Comparison of ENCODE assay signal across 17 cellular contexts in the genomic region with DNA sequence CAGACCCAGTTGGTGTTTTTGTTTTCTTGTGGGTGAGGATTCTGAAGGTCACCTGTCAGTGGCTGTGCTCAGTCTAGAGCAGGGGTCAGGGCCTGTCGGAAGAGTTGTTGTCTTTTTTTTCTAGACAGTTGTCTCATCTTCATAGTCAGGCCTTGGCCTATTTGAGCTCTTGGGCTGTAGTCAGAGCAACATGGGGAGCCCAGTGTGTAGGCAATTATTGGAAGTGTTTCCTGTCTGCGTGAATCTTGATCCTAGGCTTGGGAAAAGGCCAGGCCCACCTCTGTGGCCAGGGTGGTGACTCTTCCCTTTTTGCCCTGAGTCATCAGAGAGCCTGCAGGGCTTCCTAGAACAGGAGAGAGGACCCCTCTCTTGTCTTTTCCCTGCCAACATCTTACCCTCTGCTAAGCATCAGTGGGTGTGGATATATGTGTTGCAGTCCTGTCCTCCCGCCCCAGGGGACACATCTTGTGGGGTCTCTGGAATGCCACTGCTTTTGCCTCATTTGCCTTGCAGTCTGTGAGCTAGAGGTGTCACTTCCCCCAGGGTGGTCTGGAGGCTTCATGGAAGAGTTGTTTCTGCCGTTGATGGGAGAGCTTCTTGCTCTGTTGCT. TPM values are rescaled to one million over a fixed set of nuclear protein-coding genes. Genes with fewer than 3 reads are reported as not detected.
DNase-seq lines count a peak whose midpoint lies in the region; TF ChIP-seq lines count a peak whose summit lies in the region.
"Had no signal": no experiment of that assay in that cellular context is flagged by ENCODE, and none has a peak within 500 bp of the region (broad histone marks: within the 10 kb centered on the region; RNA-seq: fewer than 3 reads in every experiment).

No MANE protein-coding gene starts in this region.

- POLR2A ChIA-PET in HEK293 (lab: Yijun Ruan, JAX): interaction anchor here (2.1 kb wide), 1 partner anchor 11 kb away, joined by 13 read pairs; a partner anchor contains a TSS

- H3K4me3 ChIP-seq in BLaER1: peak overlapping the region; percentile 35; the same call in 1 of the 2 replicates
- no peak overlapping the region for H3K4me3 ChIP-seq in HEK293 (ENCODE audit: low read depth, low read length)
- no peak overlapping the region for H3K4me3 ChIP-seq in astrocyte of the spinal cord (ENCODE audit: low read depth, low read length)
- no peak overlapping the region for H3K4me3 ChIP-seq in osteoblast (ENCODE audit: insufficient read depth, low read length)
- H3K4me3 ChIP-seq in testis: no peak overlapping the region

- H3K9me3 ChIP-seq in BLaER1: no peaks in the 10 kb centered on the region
- H3K9me3 ChIP-seq in HEK293 (ENCODE audit: control insufficient read depth, insufficient read depth, low read depth, low read length): no peaks in the 10 kb centered on the region
- H3K9me3 ChIP-seq in osteoblast (ENCODE audit: low read depth, low read length): no peaks in the 10 kb centered on the region
- H3K9me3 ChIP-seq in testis: no peaks in the 10 kb centered on the region

- no peaks in the 10 kb centered on the region for H3K27me3 ChIP-seq in BLaER1
- H3K27me3 ChIP-seq in osteoblast (ENCODE audit: insufficient read depth, low read length): no peaks in the 10 kb centered on the region
- no peaks in the 10 kb centered on the region for H3K27me3 ChIP-seq in testis

- H3K4me1 ChIP-seq in BLaER1 (no peaks in the 10 kb centered on the region), HEK293 (ENCODE audit: control insufficient read depth, insufficient read depth, low read length) (no peaks in the 10 kb centered on the region), osteoblast (ENCODE audit: insufficient read depth, low read length) (peaks cover 27% of the 10 kb centered on the region), testis (peaks cover 22% of the 10 kb centered on the region)

- TF ChIP-seq CTCF in HEK293 (tag by site-specific recombination; IDR thresholded peaks at IDR 0.05): no peak
- no peak for TF ChIP-seq CTCF in astrocyte of the spinal cord (IDR thresholded peaks at IDR 0.05; ENCODE audit: low read depth, low read length)
- TF ChIP-seq CTCF in osteoblast (IDR thresholded peaks at IDR 0.05; ENCODE audit: extremely low read depth, low read depth, low read length): no peak
- TF ChIP-seq CTCF in testis (IDR thresholded peaks at IDR 0.05): no peak

- H3K79me2 ChIP-seq in osteoblast (ENCODE audit: insufficient read depth, low read length): peaks cover 48% of the 10 kb centered on the region

- H3K27ac ChIP-seq in BLaER1 (peak overlapping the region; percentile 72), HEK293 (ENCODE audit: extremely low read depth, low read depth, low read length) (no peak overlapping the region), osteoblast (ENCODE audit: low read depth, low read length) (no peak overlapping the region), testis (peak overlapping the region in 1 of 2 donors; percentile 36)

- peak overlapping the region; percentile 60; the same call in 1 of the 2 replicates for H3K9ac ChIP-seq in BLaER1

- 39 to 40% methylated on average over 4 of the region's 4 CpGs for WGBS in testis, 2 donors

- H4K20me1 ChIP-seq in BLaER1 (peaks cover 22% of the 10 kb centered on the region), osteoblast (ENCODE audit: insufficient read depth, low read length) (peaks cover 45% of the 10 kb centered on the region)

- TF ChIP-seq POLR2A in testis (IDR thresholded peaks at IDR 0.05): no peak

- intact Hi-C loops in testis (cut with DNase I; ENCODE audit: low total_unique reads): no loop called here

- in situ Hi-C loops in astrocyte of the spinal cord (cut with HindIII; ENCODE audit: low sequenced_read_pairs): no loop called here

- H3K36me3 ChIP-seq in BLaER1: peaks cover 47% of the 10 kb centered on the region
- peaks cover 0 to 35% of the 10 kb centered on the region in 2 experiments; a peak in 2 of 3 replicates for H3K36me3 ChIP-seq in HEK293 (ENCODE audit: control insufficient read depth in 2 of 2, insufficient read depth in 1 of 2, low read length in 2 of 2)
- H3K36me3 ChIP-seq in osteoblast (ENCODE audit: insufficient read depth, low read length): no peaks in the 10 kb centered on the region
- H3K36me3 ChIP-seq in testis (ENCODE audit: low read depth, missing control alignments): no peaks in the 10 kb centered on the region

- DNase-seq in astrocyte of the spinal cord (ENCODE audit: low read depth, low spot score) (peak; percentile 38), osteoblast (ENCODE audit: insufficient read length, low spot score, missing footprints) (peak; percentile 78), testis (no peak), HT-29 (ENCODE audit: low spot score) (no peak), LoVo (ENCODE audit: low spot score) (no peak)
- no peak for DNase-seq in activated CD8-positive, alpha-beta memory T cell treated with anti-CD3 and anti-CD28 coated beads for 24 hours
- DNase-seq: activated CD8-positive, alpha-beta memory T cell treated with anti-CD3 and anti-CD28 coated beads, Interleukin-2, amount 10 ng/mL, durations not matched to agents 7 days and 5 days; DMS79 treated with DMSO at 0.1 percent for 48 hours; HCEC 1CT; left ventricle myocardium superior; natural killer cell; NCI-H187 treated with DMSO at 0.1 percent for 48 hours; NCI-H510A treated with DMSO at 0.1 percent for 48 hours; stimulated activated CD4-positive, alpha-beta T cell treated with anti-CD3 and anti-CD28 coated beads, Interleukin-2, amount 100 ng/mL, for 48 hours; T-cell had no signal

- H3K4me2 ChIP-seq in BLaER1 (peak overlapping the region; percentile 87), osteoblast (ENCODE audit: insufficient read depth, low read length) (no peak overlapping the region)

- CTCF ChIA-PET in HEK293 (lab: Yijun Ruan, JAX): interaction anchor here (0.6 to 11.2 kb wide), 3 partner anchors 18 to 31 kb away, joined by 3 to 142 read pairs (median 26); a partner anchor contains a TSS

- no peak overlapping the region for H2AFZ ChIP-seq in osteoblast (ENCODE audit: low read length)

TF ChIP-seq in HEK293, 187 proteins besides CTCF, POLR2A, EP300 and RAD21:
- TF ChIP-seq ZIC2 (tag by site-specific recombination; IDR thresholded peaks at IDR 0.05): peak; percentile 59
- TF ChIP-seq, protein P1, sequence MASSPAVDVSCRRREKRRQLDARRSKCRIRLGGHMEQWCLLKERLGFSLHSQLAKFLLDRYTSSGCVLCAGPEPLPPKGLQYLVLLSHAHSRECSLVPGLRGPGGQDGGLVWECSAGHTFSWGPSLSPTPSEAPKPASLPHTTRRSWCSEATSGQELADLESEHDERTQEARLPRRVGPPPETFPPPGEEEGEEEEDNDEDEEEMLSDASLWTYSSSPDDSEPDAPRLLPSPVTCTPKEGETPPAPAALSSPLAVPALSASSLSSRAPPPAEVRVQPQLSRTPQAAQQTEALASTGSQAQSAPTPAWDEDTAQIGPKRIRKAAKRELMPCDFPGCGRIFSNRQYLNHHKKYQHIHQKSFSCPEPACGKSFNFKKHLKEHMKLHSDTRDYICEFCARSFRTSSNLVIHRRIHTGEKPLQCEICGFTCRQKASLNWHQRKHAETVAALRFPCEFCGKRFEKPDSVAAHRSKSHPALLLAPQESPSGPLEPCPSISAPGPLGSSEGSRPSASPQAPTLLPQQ (tag by site-specific recombination; IDR thresholded peaks at IDR 0.05): no peak
- TF ChIP-seq KLF9 (tag by site-specific recombination; IDR thresholded peaks at IDR 0.05; ENCODE audit: low read depth): no peak

RNA-seq across cellular contexts. Expression of a gene that starts 11.4 kb away (rescaled TPM):
- 14.5 and 16.2 TPM in 2 replicates for total RNA-seq in osteoblast
- total RNA-seq in testis: 10 to 100 TPM; 55.9 to 59.1 TPM
- 35.4 TPM for polyA plus RNA-seq in testis (ENCODE audit: insufficient read depth, low read depth, low replicate concordance)
- 19.9 and 20.4 TPM in 2 replicates for total RNA-seq in HT-29 (2014; rRNA removed; shearing (Covaris generic))

RNA-seq across cellular contexts. Expression of a gene that starts 21.4 kb away (rescaled TPM):
- total RNA-seq in osteoblast (0.36 and 0.59 TPM in 2 replicates), testis (10 to 100 TPM; 20.1 to 29.3 TPM)
- 50.6 TPM for polyA plus RNA-seq in testis (ENCODE audit: insufficient read depth, low read depth, low replicate concordance)
- total RNA-seq in HT-29 (2014; rRNA removed; shearing (Covaris generic)): 1.4 and 2.0 TPM in 2 replicates

RNA-seq across cellular contexts. Expression of a gene that starts 28.0 kb away (rescaled TPM):
- total RNA-seq in osteoblast (98.8 and 126 TPM in 2 replicates), testis (100 to 1,000 TPM; 130 to 138 TPM)
- polyA plus RNA-seq in testis (ENCODE audit: insufficient read depth, low read depth, low replicate concordance): 131 TPM
- total RNA-seq in HT-29 (2014; rRNA removed; shearing (Covaris generic)): 92.4 and 102 TPM in 2 replicates

RNA-seq across cellular contexts. Expression of a gene that starts 28.1 kb away (rescaled TPM):
- 28.6 and 29.5 TPM in 2 replicates for total RNA-seq in osteoblast
- 10 to 100 TPM; 35.0 to 37.7 TPM for total RNA-seq in testis
- polyA plus RNA-seq in testis (ENCODE audit: insufficient read depth, low read depth, low replicate concordance): 41.3 TPM
- total RNA-seq in HT-29 (2014; rRNA removed; shearing (Covaris generic)): 42.4 and 56.0 TPM in 2 replicates

RNA-seq across cellular contexts. Expression of a gene that starts 33.4 kb away (rescaled TPM):
- total RNA-seq in osteoblast (0.29 TPM in 1 of 2 replicates, not detected in the other), testis (1 to 10 TPM; 1.7 to 1.9 TPM)
- 1.3 TPM for polyA plus RNA-seq in testis (ENCODE audit: insufficient read depth, low read depth, low replicate concordance)
- total RNA-seq in HT-29 (2014; rRNA removed; shearing (Covaris generic)): 0.10 and 0.34 TPM in 2 replicates
- total RNA-seq: activated CD8-positive, alpha-beta memory T cell treated with anti-CD3 and anti-CD28 coated beads, Interleukin-2, amount 10 ng/mL, durations not matched to agents 7 days and 5 days; natural killer cell had no signal

Comparison
In these comparisons a context has a peak if more than half of its experiments do, and no peak if none do; other contexts are left out.
1. DNase-seq: peak in astrocyte of the spinal cord (single experiment) and osteoblast (single experiment); none in testis (single experiment), HT-29 (single experiment), activated CD8-positive, alpha-beta memory T cell treated with anti-CD3 and anti-CD28 coated beads for 24 hours (single experiment) and LoVo (single experiment).